In genomic region chr22:23823331-23823791, GRCh38 we compare ENCODE assay signal across 13 cellular contexts. TPM values are rescaled to one million over a fixed set of nuclear protein-coding genes. Genes with fewer than 3 reads are reported as not detected.
DNase-seq lines count a peak whose midpoint lies in the region; ATAC-seq and TF ChIP-seq lines count a peak whose summit lies in the region.
"Had no signal": no experiment of that assay in that cellular context is flagged by ENCODE, and none has a peak within 500 bp of the region (broad histone marks: within the 10 kb centered on the region; RNA-seq: fewer than 3 reads in every experiment).

No MANE protein-coding gene starts in this region.

- H3K9ac ChIP-seq in BLaER1, result no peak overlapping the region

- H3K4me3 ChIP-seq in BLaER1 (no peak overlapping the region), fibroblast of villous mesenchyme (ENCODE audit: low read depth, low read length) (no peak overlapping the region), osteoblast (ENCODE audit: insufficient read depth, low read length) (no peak overlapping the region)
- H3K4me3 ChIP-seq: ascending aorta had no signal

- no peaks in the 10 kb centered on the region for H3K9me3 ChIP-seq in BLaER1
- no peaks in the 10 kb centered on the region for H3K9me3 ChIP-seq in osteoblast (ENCODE audit: low read depth, low read length)
- H3K9me3 ChIP-seq: ascending aorta, neutrophil had no signal

- H3K36me3 ChIP-seq in BLaER1 (peaks cover 99% of the 10 kb centered on the region), osteoblast (ENCODE audit: insufficient read depth, low read length) (peaks cover 54% of the 10 kb centered on the region)

- ATAC-seq in HG03457 (IDR thresholded peaks at IDR 0.05; ENCODE audit: unreplicated experiment), result no peak

- H3K4me2 ChIP-seq in BLaER1 (peak overlapping the region; percentile 69; the same call in 1 of the 2 replicates), osteoblast (ENCODE audit: insufficient read depth, low read length) (no peak overlapping the region)

- H2AFZ ChIP-seq in osteoblast (ENCODE audit: low read length), result no peak overlapping the region

- H3K79me2 ChIP-seq in osteoblast (ENCODE audit: insufficient read depth, low read length), result peaks cover 5% of the 10 kb centered on the region

- TF ChIP-seq CTCF in fibroblast of villous mesenchyme (IDR thresholded peaks at IDR 0.05; ENCODE audit: insufficient read depth, low read depth, low read length) (no peak), osteoblast (IDR thresholded peaks at IDR 0.05; ENCODE audit: extremely low read depth, low read depth, low read length) (no peak)

- H3K4me1 ChIP-seq in BLaER1 (peaks cover 94% of the 10 kb centered on the region), osteoblast (ENCODE audit: insufficient read depth, low read length) (peaks cover 37% of the 10 kb centered on the region)
- H3K4me1 ChIP-seq: ascending aorta had no signal

- H3K27me3 ChIP-seq in BLaER1 (no peaks in the 10 kb centered on the region), osteoblast (ENCODE audit: insufficient read depth, low read length) (no peaks in the 10 kb centered on the region)
- H3K27me3 ChIP-seq: ascending aorta, neutrophil had no signal

- H3K27ac ChIP-seq in BLaER1 (peak overlapping the region; percentile 86; the same call in 1 of the 2 replicates), osteoblast (ENCODE audit: low read depth, low read length) (peak overlapping the region; percentile 90)
- H3K27ac ChIP-seq: C4-2B, neutrophil had no signal

- DNase-seq in RPMI7951 (ENCODE audit: low read depth) (peak; percentile 88), fibroblast of villous mesenchyme (ENCODE audit: low read depth) (peak; percentile 27), osteoblast (ENCODE audit: insufficient read length, low spot score, missing footprints) (no peak), NAMALWA (ENCODE audit: low spot score) (no peak), SK-N-DZ (ENCODE audit: low spot score) (no peak)
- DNase-seq: NCI-H1694; NCI-H446 treated with DMSO at 0.1 percent for 48 hours; stimulated activated naive CD4-positive, alpha-beta T cell treated with Interleukin-2 at 50 U/mL for 16 hours had no signal

- H4K20me1 ChIP-seq in BLaER1 (peaks cover 22% of the 10 kb centered on the region), osteoblast (ENCODE audit: insufficient read depth, low read length) (peaks cover 3% of the 10 kb centered on the region)

RNA-seq across cellular contexts. Expression of gene DERL3, which starts 15.4 kb away (rescaled TPM):
- 1.9 and 4.2 TPM in 2 replicates for total RNA-seq in RPMI7951 (2014; rRNA removed; shearing (Covaris generic))
- total RNA-seq in fibroblast of villous mesenchyme (0.32 and 0.86 TPM in 2 replicates), osteoblast (0.36 and 0.59 TPM in 2 replicates)
- polyA plus RNA-seq in SK-N-DZ (2014; cell fraction: cytosol; rRNA removed), result not detected in 2 replicates
- polyA plus RNA-seq in SK-N-DZ (2014; cell fraction: nucleus; rRNA removed), result not detected in 2 replicates

RNA-seq across cellular contexts. Expression of gene SLC2A11, which starts 34.3 kb away (rescaled TPM):
- 32.1 and 39.5 TPM in 2 replicates for total RNA-seq in RPMI7951 (2014; rRNA removed; shearing (Covaris generic))
- 12.2 and 15.1 TPM in 2 replicates for total RNA-seq in fibroblast of villous mesenchyme
- 14.1 and 20.9 TPM in 2 replicates for total RNA-seq in osteoblast
- 16.8 and 28.5 TPM in 2 replicates for polyA plus RNA-seq in SK-N-DZ (2014; cell fraction: cytosol; rRNA removed)
- polyA plus RNA-seq in SK-N-DZ (2014; cell fraction: nucleus; rRNA removed), result 43.3 and 56.5 TPM in 2 replicates
- total RNA-seq: ascending aorta had no signal

RNA-seq across cellular contexts. Expression of gene SMARCB1, which starts 36.6 kb away (rescaled TPM):
- 72.3 and 77.3 TPM in 2 replicates for total RNA-seq in RPMI7951 (2014; rRNA removed; shearing (Covaris generic))
- total RNA-seq in fibroblast of villous mesenchyme (61.7 and 76.3 TPM in 2 replicates), osteoblast (49.2 and 51.3 TPM in 2 replicates)
- polyA plus RNA-seq in SK-N-DZ (2014; cell fraction: cytosol; rRNA removed), result 161 and 174 TPM in 2 replicates
- polyA plus RNA-seq in SK-N-DZ (2014; cell fraction: nucleus; rRNA removed), result 101 and 114 TPM in 2 replicates

RNA-seq across cellular contexts. Expression of gene MMP11, which starts 50.7 kb away (rescaled TPM):
- 52.3 and 55.0 TPM in 2 replicates for total RNA-seq in RPMI7951 (2014; rRNA removed; shearing (Covaris generic))
- 16.0 and 93.1 TPM in 2 replicates for total RNA-seq in fibroblast of villous mesenchyme
- total RNA-seq in osteoblast, result 23.5 and 41.3 TPM in 2 replicates
- polyA plus RNA-seq in SK-N-DZ (2014; cell fraction: cytosol; rRNA removed), result 10.3 and 16.4 TPM in 2 replicates
- 9.8 and 16.6 TPM in 2 replicates for polyA plus RNA-seq in SK-N-DZ (2014; cell fraction: nucleus; rRNA removed)

RNA-seq across cellular contexts. Expression of gene CHCHD10, which starts 55.6 kb away (rescaled TPM):
- 1.8 and 13.9 TPM in 2 replicates for total RNA-seq in RPMI7951 (2014; rRNA removed; shearing (Covaris generic))
- total RNA-seq in fibroblast of villous mesenchyme (3.9 and 6.1 TPM in 2 replicates), osteoblast (0.88 and 1.1 TPM in 2 replicates)
- 9.1 and 9.4 TPM in 2 replicates for polyA plus RNA-seq in SK-N-DZ (2014; cell fraction: cytosol; rRNA removed)
- polyA plus RNA-seq in SK-N-DZ (2014; cell fraction: nucleus; rRNA removed), result 0.59 and 46.4 TPM in 2 replicates

Comparison
In these comparisons a context has a peak if more than half of its experiments do, and no peak if none do; other contexts are left out.
1. DNase-seq: peak in RPMI7951 (single experiment) and fibroblast of villous mesenchyme (single experiment); none in osteoblast (single experiment), NAMALWA (single experiment) and SK-N-DZ (single experiment).